In the genomic region with DNA sequence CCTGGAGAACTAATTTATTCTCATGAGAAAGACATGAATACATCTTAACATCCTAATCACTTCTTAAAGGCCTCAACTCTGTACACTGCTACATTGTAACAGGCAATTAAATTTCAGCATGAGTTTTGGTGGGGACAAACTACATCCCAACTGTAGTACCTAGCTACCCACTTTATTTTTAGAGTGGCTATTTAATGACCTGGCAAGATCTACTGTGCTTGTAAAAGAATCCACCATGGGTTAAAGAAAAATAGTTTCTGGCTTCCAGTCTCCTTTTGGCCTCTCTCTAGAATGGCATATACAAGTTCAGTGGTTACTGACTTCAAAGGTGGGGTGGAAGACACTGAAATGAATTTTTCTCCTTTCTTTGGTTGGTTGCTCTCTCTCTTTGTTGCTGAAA, we compare ENCODE assay signal across 24 cellular contexts.
"Had no signal": no experiment of that assay in that cellular context is flagged by ENCODE, and none has a peak within 500 bp of the region (broad histone marks: within the 10 kb centered on the region; RNA-seq: fewer than 3 reads in every experiment).

No MANE protein-coding gene starts in this region.

- H3K4me3 ChIP-seq: colonic mucosa, esophagus squamous epithelium, gastroesophageal sphincter, heart left ventricle, hepatocyte, left lung, lower lobe of right lung, mucosa of descending colon had no signal

- DNase-seq: cerebellar nuclear complex; colonic mucosa; cortex of kidney; effector CD8-positive, alpha-beta T cell; effector memory CD8-positive, alpha-beta T cell; endodermal cell; erythroblast; esophagus squamous epithelium; foreskin fibroblast; foreskin melanocyte; heart left ventricle; hypothalamus; left cardiac atrium; left lung; left ventricle myocardium superior; lower lobe of right lung; mesenchymal stem cell; mucosa of descending colon had no signal

- H3K27ac ChIP-seq: colonic mucosa, epithelial cell of prostate, esophagus squamous epithelium, gastroesophageal sphincter, heart left ventricle, hepatocyte, left lung, lower lobe of right lung had no signal

- H3K36me3 ChIP-seq: colonic mucosa, esophagus squamous epithelium, gastroesophageal sphincter, heart left ventricle, left lung, lower lobe of right lung had no signal

- ATAC-seq: effector memory CD8-positive, alpha-beta T cell; esophagus mucosa; gastroesophageal sphincter; heart left ventricle; left cardiac atrium; left ventricle myocardium superior; lower lobe of right lung; mucosa of descending colon had no signal

- H3K27me3 Mint-ChIP-seq: dendritic cell treated with granulocyte-macrophage colony-stimulating factor and Interleukin-4, amounts not matched to agents 40 ng/mL and 50 ng/mL, for 4 days had no signal

- H3K27me3 ChIP-seq: colonic mucosa, esophagus squamous epithelium, gastroesophageal sphincter, heart left ventricle, hepatocyte, left lung had no signal

- H3K9me3 Mint-ChIP-seq: dendritic cell treated with granulocyte-macrophage colony-stimulating factor and Interleukin-4, amounts not matched to agents 40 ng/mL and 50 ng/mL, for 4 days; effector memory CD8-positive, alpha-beta T cell; endodermal cell; mesothelial cell of epicardium had no signal

- H3K27ac Mint-ChIP-seq: dendritic cell treated with granulocyte-macrophage colony-stimulating factor and Interleukin-4, amounts not matched to agents 40 ng/mL and 50 ng/mL, for 4 days; effector memory CD8-positive, alpha-beta T cell; endodermal cell; mesothelial cell of epicardium had no signal

- H3K9me3 ChIP-seq: colonic mucosa, esophagus squamous epithelium, gastroesophageal sphincter, heart left ventricle, left lung, lower lobe of right lung, mucosa of descending colon had no signal

- H3K36me3 Mint-ChIP-seq: mesothelial cell of epicardium had no signal

- H3K4me1 ChIP-seq: colonic mucosa, esophagus squamous epithelium, gastroesophageal sphincter, heart left ventricle, left lung, lower lobe of right lung had no signal

- H3K4me1 Mint-ChIP-seq: endodermal cell, mesothelial cell of epicardium had no signal

- H3K4me3 Mint-ChIP-seq: dendritic cell treated with granulocyte-macrophage colony-stimulating factor and Interleukin-4, amounts not matched to agents 40 ng/mL and 50 ng/mL, for 4 days; effector memory CD8-positive, alpha-beta T cell; endodermal cell; mesothelial cell of epicardium had no signal
